Comparison of ENCODE assay signal across 8 cellular contexts in genomic region chr11:73383249-73384126, GRCh38. TPM values are rescaled to one million over a fixed set of nuclear protein-coding genes. Genes with fewer than 3 reads are reported as not detected.
DNase-seq lines count a peak whose midpoint lies in the region; FAIRE-seq and TF ChIP-seq lines count a peak whose summit lies in the region.
"Had no signal": no experiment of that assay in that cellular context is flagged by ENCODE, and none has a peak within 500 bp of the region (broad histone marks: within the 10 kb centered on the region; RNA-seq: fewer than 3 reads in every experiment).

No MANE protein-coding gene starts in this region.

- H4K91ac ChIP-seq in H1 (replicated peaks; ENCODE audit: insufficient read length, low read length), result peak overlapping the region; percentile 9
- no peak overlapping the region for H4K91ac ChIP-seq in trophoblast cell (ENCODE audit: low read depth, low read length)

- H3K9ac ChIP-seq in Karpas-422 (ENCODE audit: low read length) (peak overlapping the region; percentile 98), H1 (replicated peaks in 1 of 4; ENCODE audit: extremely low read depth in 1 of 4, low read depth in 3 of 4, low read length in 3 of 4) (no peak overlapping the region), trophoblast cell (ENCODE audit: low read length) (no peak overlapping the region)

- H4K20me1 ChIP-seq in Karpas-422 (ENCODE audit: insufficient read depth, low read depth, low read length) (peaks cover 32% of the 10 kb centered on the region; the same call in 1 of the 2 replicates), H1 (replicated peaks in 1 of 2; ENCODE audit: control insufficient read depth in 1 of 2, insufficient read depth in 2 of 2, low read length in 2 of 2) (peaks cover 6 to 9% of the 10 kb centered on the region in 2 experiments)

- in situ Hi-C loops in HAP-1 (cut with MboI; ENCODE audit: low sequenced_read_pairs), result no loop called here

- H3K9me3 ChIP-seq in Karpas-422 (ENCODE audit: low read length) (no peaks in the 10 kb centered on the region), H1 (ENCODE audit: insufficient read depth in 2 of 2, low read depth in 1 of 2, low read length in 1 of 2) (no peaks in the 10 kb centered on the region), trophoblast cell (ENCODE audit: insufficient read depth, low read depth, low read length) (no peaks in the 10 kb centered on the region), HAP-1 (no peaks in the 10 kb centered on the region)

- H3K79me1 ChIP-seq in H1 (ENCODE audit: low read depth, low read length) (peaks cover 7% of the 10 kb centered on the region; the same call in 1 of the 2 replicates), trophoblast cell (ENCODE audit: low read length) (no peaks in the 10 kb centered on the region)

- no peak overlapping the region for H2AFZ ChIP-seq in Karpas-422 (ENCODE audit: low read length)
- no peak overlapping the region for H2AFZ ChIP-seq in H1 (ENCODE audit: low read length)
- H2AFZ ChIP-seq in trophoblast cell (ENCODE audit: insufficient read depth, low read length, poor library complexity), result peak overlapping the region; percentile 47

- H3K9me2 ChIP-seq in Karpas-422 (replicated peaks; ENCODE audit: insufficient read depth, low read length), result no peaks in the 10 kb centered on the region

- intact Hi-C loops in posterior vena cava (cut with DNase I), result no loop called here

- no peak overlapping the region for H2BK120ac ChIP-seq in H1 (replicated peaks; ENCODE audit: low read depth, low read length)
- H2BK120ac ChIP-seq in trophoblast cell (ENCODE audit: insufficient read depth, low read length, poor library complexity), result no peak overlapping the region

- peak overlapping the region; percentile 12; the same call in 1 of the 2 replicates for H2BK5ac ChIP-seq in H1 (ENCODE audit: low read depth, low read length)
- H2BK5ac ChIP-seq in trophoblast cell (ENCODE audit: low read depth, low read length, poor library complexity), result no peak overlapping the region

- H3K27me3 ChIP-seq in Karpas-422 (ENCODE audit: low read length), result no peaks in the 10 kb centered on the region
- H3K27me3 ChIP-seq in H1 (replicated peaks in 1 of 4; ENCODE audit: control insufficient read depth in 3 of 4, extremely low read depth in 1 of 4, insufficient read depth in 3 of 4, low read length in 3 of 4), result 0 out of 7 replicates have a peak, but pooled peaks cover 0 to 2% (median 0%) of the 10 kb centered on the region in 4 experiments
- H3K27me3 ChIP-seq in trophoblast cell (ENCODE audit: insufficient read depth, low read length), result no peaks in the 10 kb centered on the region
- no peaks in the 10 kb centered on the region for H3K27me3 ChIP-seq in HAP-1 (ENCODE audit: low read depth)

- no peaks in the 10 kb centered on the region for H3K36me3 ChIP-seq in Karpas-422 (ENCODE audit: insufficient read depth, low read length)
- H3K36me3 ChIP-seq in H1 (ENCODE audit: control insufficient read depth in 2 of 4, insufficient read depth in 4 of 4, low read length in 3 of 4), result no peaks in the 10 kb centered on the region
- peaks cover 0 to 2% of the 10 kb centered on the region in 2 experiments for H3K36me3 ChIP-seq in trophoblast cell (ENCODE audit: control insufficient read depth in 1 of 2, insufficient read depth in 2 of 2, low read length in 2 of 2)
- no peaks in the 10 kb centered on the region; the same call in 1 of the 2 replicates for H3K36me3 ChIP-seq in HAP-1 (replicated peaks)

- WGBS in H1 (ENCODE audit: extremely low coverage in 1 of 2, insufficient coverage in 1 of 2, insufficient read length in 1 of 2, insufficient replicate concordance in 2 of 2, low coverage in 1 of 2, low lambda C conversion rate in 2 of 2, missing lambda C conversion rate in 1 of 2), 2 experiments, result 88% methylated on average over 6 of the region's 9 CpGs; no CpG with 5 or more reads in 1 of the 2 experiments
- WGBS in trophoblast cell (ENCODE audit: extremely low coverage, insufficient coverage, insufficient read length), result no CpG with 5 or more reads among the region's 9 CpGs

- no peak overlapping the region for H4K12ac ChIP-seq in trophoblast cell (ENCODE audit: low read depth, low read length)

- no peak for TF ChIP-seq POLR2A in H1 (IDR thresholded peaks at IDR 0.05; ENCODE audit: control extremely low read depth in 1 of 2, low read depth in 2 of 2, low read length in 2 of 2)

- CTCF ChIA-PET in GM10248 (lab: Yijun Ruan, JAX) (interaction anchor here (0.8 to 6.1 kb wide), 9 partner anchors 9 to 278 kb away, joined by 3 to 50 read pairs (median 10); no protein-coding TSS in a partner anchor), H1 (lab: Charles Lee; ENCODE audit: partially characterized antibody) (interaction anchor here (0.7 to 59.1 kb wide), 12 partner anchors 10 to 277 kb away, joined by 3 to 1456 read pairs (median 4); no protein-coding TSS in a partner anchor)

- H3K79me2 ChIP-seq in Karpas-422 (ENCODE audit: low read length), result peaks cover 96% of the 10 kb centered on the region
- peaks cover 0 to 3% of the 10 kb centered on the region in 2 experiments; a peak in 1 of 4 replicates for H3K79me2 ChIP-seq in H1 (ENCODE audit: control insufficient read depth in 1 of 2, insufficient read depth in 2 of 2, low read length in 2 of 2)
- no peaks in the 10 kb centered on the region for H3K79me2 ChIP-seq in trophoblast cell (ENCODE audit: control insufficient read depth, insufficient read depth, low read length, poor library complexity)

- no peak overlapping the region for H4K5ac ChIP-seq in H1 (ENCODE audit: insufficient read length, low read depth, low read length)

- H2BK12ac ChIP-seq in H1 (ENCODE audit: low read depth, low read length) (no peak overlapping the region), trophoblast cell (ENCODE audit: low read length) (no peak overlapping the region)

- H3K14ac ChIP-seq in H1 (ENCODE audit: insufficient read length) (no peak overlapping the region), trophoblast cell (ENCODE audit: low read length) (no peak overlapping the region)

- H3K4me2 ChIP-seq in Karpas-422 (ENCODE audit: low read depth, low read length, poor library complexity, severe bottlenecking), result peak overlapping the region; percentile 72
- H3K4me2 ChIP-seq in H1 (ENCODE audit: insufficient read depth in 1 of 2, low read depth in 2 of 2, low read length in 2 of 2), result no peak overlapping the region
- H3K4me2 ChIP-seq in trophoblast cell (ENCODE audit: low read length), result no peak overlapping the region

- DNase-seq in GM10248 (ENCODE audit: extremely low spot score) (no peak), Karpas-422 (peak; percentile 76), H1 (ENCODE audit: low read depth in 1 of 2, low spot score in 2 of 2) (no peak), trophoblast cell (no peak), middle frontal gyrus (ENCODE audit: extremely low spot score, low spot score) (no peak), HAP-1 (ENCODE audit: low spot score in 2 of 2) (no peak), posterior vena cava (ENCODE audit: low spot score) (no peak)
- DNase-seq: stimulated activated CD4-positive, alpha-beta T cell treated with anti-CD3 and anti-CD28 coated beads, Interleukin-12 subunit alpha, Interleukin-12 subunit beta, amount 100 ng/mL, for 4 hours had no signal

- H3K4me3 ChIP-seq in Karpas-422 (ENCODE audit: low read length) (peak overlapping the region; percentile 97), H1 (ENCODE audit: extremely low read depth in 1 of 4, insufficient read depth in 2 of 4, low read depth in 3 of 4, low read length in 4 of 4) (no peak overlapping the region), trophoblast cell (ENCODE audit: low read depth, low read length) (no peak overlapping the region), HAP-1 (no peak overlapping the region)

- H3K27ac ChIP-seq in Karpas-422 (ENCODE audit: low read length) (peak overlapping the region; percentile 97), H1 (ENCODE audit: low read depth, low read length) (no peak overlapping the region), trophoblast cell (ENCODE audit: low read depth, low read length) (no peak overlapping the region)

- H2BK15ac ChIP-seq in H1 (ENCODE audit: low read length), result no peak overlapping the region

- H4K8ac ChIP-seq in H1 (ENCODE audit: extremely low read depth, insufficient read depth, low read length), result peak overlapping the region; percentile 65; the same call in 1 of the 2 replicates
- no peak overlapping the region for H4K8ac ChIP-seq in trophoblast cell (ENCODE audit: low read depth, low read length)

- H3K4me1 ChIP-seq in Karpas-422 (ENCODE audit: low read length) (peaks cover 100% of the 10 kb centered on the region), H1 (replicated peaks in 1 of 4; ENCODE audit: control insufficient read depth in 3 of 4, insufficient read depth in 4 of 4, low read length in 3 of 4) (peaks cover 0 to 11% (median 0%) of the 10 kb centered on the region in 4 experiments; a peak in 1 of 7 replicates), trophoblast cell (ENCODE audit: control insufficient read depth in 1 of 2, insufficient read depth in 2 of 2, low read length in 2 of 2) (peaks cover 2 to 6% of the 10 kb centered on the region in 2 experiments), HAP-1 (peaks cover 6% of the 10 kb centered on the region; the same call in 1 of the 2 replicates)

- no peak overlapping the region for H2BK20ac ChIP-seq in H1 (ENCODE audit: low read length)

- TF ChIP-seq RAD21 in H1 (IDR thresholded peaks at IDR 0.05 in 1 of 2, conservative IDR thresholded peaks at IDR 0.05 in 1 of 2; ENCODE audit: low read depth in 2 of 2, low read length in 2 of 2), result no peak; a peak in 1 of 4 replicates

- FAIRE-seq in H1 (lab: Jason Lieb, UNC), result no peak

- no peak overlapping the region for H3K18ac ChIP-seq in H1 (ENCODE audit: extremely low read depth, low read length)
- peak overlapping the region; percentile 26 for H3K18ac ChIP-seq in trophoblast cell (ENCODE audit: low read length)

- no peak overlapping the region; the same call in 1 of the 2 replicates for H2AK5ac ChIP-seq in H1 (ENCODE audit: low read depth, low read length)
- H2AK5ac ChIP-seq in trophoblast cell (ENCODE audit: low read length), result no peak overlapping the region

- H3K23ac ChIP-seq in H1 (ENCODE audit: insufficient read length) (no peak overlapping the region), trophoblast cell (ENCODE audit: low read length) (no peak overlapping the region)

- TF ChIP-seq EP300 in H1 (IDR thresholded peaks at IDR 0.05; ENCODE audit: borderline replicate concordance in 1 of 2, low read depth in 2 of 2, low read length in 2 of 2), result no peak

- H3K4ac ChIP-seq in H1 (replicated peaks; ENCODE audit: insufficient read length, low read depth, low read length) (peak overlapping the region; percentile 16), trophoblast cell (ENCODE audit: low read depth, low read length) (no peak overlapping the region)

- no peak overlapping the region for H3K56ac ChIP-seq in H1 (replicated peaks; ENCODE audit: insufficient read length, low read depth, low read length)

- no peaks in the 10 kb centered on the region for H3K23me2 ChIP-seq in H1 (ENCODE audit: low read depth, low read length)

- TF ChIP-seq CTCF in GM10248 (IDR thresholded peaks at IDR 0.05; ENCODE audit: control extremely low read depth, extremely low read depth, low read depth, missing control alignments) (peak; percentile 11), H1 (IDR thresholded peaks at IDR 0.05; ENCODE audit: control extremely low read depth in 1 of 3, insufficient read depth in 1 of 3, low read depth in 1 of 3, low read length in 3 of 3) (no peak)

- POLR2A ChIA-PET in GM10248 (lab: Yijun Ruan, JAX), result no interaction called here
- POLR2A ChIA-PET in H1 (lab: Charles Lee; ENCODE audit: partially characterized antibody), result interaction anchor here (1.0 to 1.3 kb wide), 2 partner anchors 11 to 13 kb away, joined by 3 read pairs; no protein-coding TSS in a partner anchor

RNA-seq across cellular contexts. Expression of gene RELT, which starts 7.3 kb away (rescaled TPM):
- total RNA-seq in Karpas-422 (2014; rRNA removed; shearing (Covaris generic); ENCODE audit: low replicate concordance), result 21.7 and 54.2 TPM in 2 replicates
- 5.3 and 5.7 TPM in 2 replicates for total RNA-seq in H1 (2021; fragmentation: NEBNext Ultra II Directional; extraction: Animal tissue kit (Norgen Biotek cat#: 25700))
- 3.4 and 4.4 TPM in 2 replicates for polyA plus RNA-seq in H1 (2011; rRNA removed)
- polyA plus RNA-seq in H1 (2011; cell fraction: cytosol; rRNA removed), result 4.2 TPM
- 12.1 TPM for polyA plus RNA-seq in H1 (2011; cell fraction: nucleus; rRNA removed)
- 2.3 to 5.2 TPM (median 4.2 TPM) in 4 replicates for polyA plus RNA-seq in H1 (2012, experiment 1 of 2)
- polyA plus RNA-seq in H1 (2012, experiment 2 of 2), result 3.3 TPM
- 4.5 TPM for polyA plus RNA-seq in H1 (2013, experiment 1 of 2)
- 4.2 TPM for polyA plus RNA-seq in H1 (2013, experiment 2 of 2)
- polyA minus RNA-seq in H1 (2011; rRNA and poly(A)+ RNA removed), result 2.4 TPM in 2 replicates
- polyA minus RNA-seq in H1 (2011; cell fraction: cytosol; rRNA and poly(A)+ RNA removed), result 4.7 TPM
- polyA minus RNA-seq in H1 (2011; cell fraction: nucleus; rRNA and poly(A)+ RNA removed), result 6.6 TPM
- polyA plus RNA-seq in trophoblast cell (2013), result 24.5 and 27.6 TPM in 2 replicates
- 10 to 100 TPM in 1 of 2 donors, 1 to 10 TPM in 1; 6.3 to 10.8 TPM for total RNA-seq in posterior vena cava
